ENCODE assay signal across 8 cellular contexts in the genomic region with DNA sequence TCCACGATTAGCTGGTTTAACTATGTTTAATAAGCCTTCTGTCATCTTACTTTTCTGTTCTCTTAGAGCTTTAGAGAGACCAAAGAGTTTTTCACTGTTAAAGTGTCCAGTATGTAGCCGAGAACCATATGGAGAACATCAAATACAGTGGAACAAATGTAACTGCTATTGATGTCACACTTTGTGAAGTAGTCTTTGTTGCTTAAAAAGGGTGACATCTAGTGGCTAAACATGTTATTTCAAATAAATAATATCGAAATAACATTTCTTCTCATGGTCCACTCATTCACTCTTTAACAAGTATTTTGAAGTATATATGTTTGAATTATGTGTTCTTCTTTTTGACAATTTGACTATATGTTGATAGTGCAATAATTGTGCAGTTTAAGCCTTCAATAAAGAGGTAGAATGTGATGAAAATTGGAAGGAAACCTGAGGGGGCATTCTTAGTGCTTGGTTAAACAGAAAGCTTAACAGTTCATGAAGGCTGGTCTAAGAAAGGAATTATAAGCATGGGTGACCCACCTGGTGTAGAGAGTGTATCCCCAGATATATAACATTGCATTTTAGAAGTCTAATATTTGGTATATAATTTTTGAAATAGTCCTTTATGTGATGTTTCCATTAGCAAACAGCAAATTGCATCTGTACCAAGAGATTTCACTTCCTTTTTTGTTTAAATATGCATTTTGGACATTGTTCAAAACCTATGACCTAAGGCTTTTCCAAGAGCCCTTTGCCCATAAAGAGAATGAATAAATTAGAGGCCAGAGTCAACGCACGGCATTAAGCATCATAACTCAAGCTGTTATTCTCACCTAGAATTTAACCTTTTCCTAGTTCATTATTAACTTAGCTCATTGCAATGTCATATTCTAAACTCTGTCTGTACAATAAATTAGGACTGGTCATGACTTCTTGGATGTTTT.
DNase-seq lines count a peak whose midpoint lies in the region; ATAC-seq and TF ChIP-seq lines count a peak whose summit lies in the region.

No MANE protein-coding gene starts in this region.

- H3K27ac ChIP-seq in RWPE2 (ENCODE audit: poor library complexity, severe bottlenecking) (no peak overlapping the region), testis (no peak overlapping the region)

- TF ChIP-seq CTCF in RWPE2 (IDR thresholded peaks at IDR 0.05; ENCODE audit: poor library complexity, severe bottlenecking) = peak; percentile 79
- peak; percentile 50 for TF ChIP-seq CTCF in fibroblast of villous mesenchyme (IDR thresholded peaks at IDR 0.05; ENCODE audit: insufficient read depth, low read depth, low read length)
- peak in 2 of 3 experiments; percentile 33 to 58 for TF ChIP-seq CTCF in testis (IDR thresholded peaks at IDR 0.05)

- peak; percentile 72 for ATAC-seq in GM21390 (IDR thresholded peaks at IDR 0.05; ENCODE audit: unreplicated experiment)
- ATAC-seq in RWPE2 (ENCODE audit: low read depth) = no peak
- ATAC-seq in HG03457 (IDR thresholded peaks at IDR 0.05; ENCODE audit: unreplicated experiment) = no peak

- no peak for TF ChIP-seq POLR2A in testis (IDR thresholded peaks at IDR 0.05)

- intact Hi-C loops in testis (cut with DNase I; ENCODE audit: low total_unique reads) = loop anchor here (10.0 kb wide), 1 partner anchor 305 kb away; no protein-coding TSS in a partner anchor

- WGBS in testis, 2 donors = 55 to 57% methylated on average over 5 of the region's 5 CpGs

- H3K36me3 ChIP-seq in RWPE2 (ENCODE audit: low read depth) = no peaks in the 10 kb centered on the region
- no peaks in the 10 kb centered on the region for H3K36me3 ChIP-seq in testis (ENCODE audit: low read depth, missing control alignments)

- H3K4me1 ChIP-seq in RWPE2 (ENCODE audit: insufficient read depth, poor library complexity, severe bottlenecking) (no peaks in the 10 kb centered on the region), testis (no peaks in the 10 kb centered on the region)

- DNase-seq in GM04504 (ENCODE audit: low read depth) (peak; percentile 9), HT1080 (ENCODE audit: low read depth) (peak; percentile 51), RWPE2 (ENCODE audit: low spot score) (no peak), fibroblast of villous mesenchyme (ENCODE audit: low read depth) (peak; percentile 56), testis (no peak), mucosa of gallbladder (ENCODE audit: low spot score) (no peak)

- H3K9me3 ChIP-seq in RWPE2 (ENCODE audit: severe bottlenecking) (no peaks in the 10 kb centered on the region), testis (no peaks in the 10 kb centered on the region)

- no peak overlapping the region for H3K4me3 ChIP-seq in RWPE2 (ENCODE audit: severe bottlenecking)
- no peak overlapping the region for H3K4me3 ChIP-seq in fibroblast of villous mesenchyme (ENCODE audit: low read depth, low read length)
- H3K4me3 ChIP-seq in testis = no peak overlapping the region

- H3K27me3 ChIP-seq in RWPE2 (ENCODE audit: insufficient read depth, poor library complexity, severe bottlenecking) (peaks cover 3% of the 10 kb centered on the region), testis (no peaks in the 10 kb centered on the region)

Comparison
In these comparisons a context has a peak if more than half of its experiments do, and no peak if none do; other contexts are left out.
1. DNase-seq: peak in GM04504 (single experiment), HT1080 (single experiment) and fibroblast of villous mesenchyme (single experiment); none in RWPE2 (single experiment), testis (single experiment) and mucosa of gallbladder (single experiment).
2. Peak in every context shown above with its lines, with median percentiles within 50 percentile points of each other: CTCF ChIP-seq.